In genomic region chr6:61842005-61842404, GRCh38 we compare ENCODE assay signal across 26 cellular contexts.
"Had no signal": no experiment of that assay in that cellular context is flagged by ENCODE, and none has a peak within 500 bp of the region (broad histone marks: within the 10 kb centered on the region; RNA-seq: fewer than 3 reads in every experiment).

No MANE protein-coding gene starts in this region.

- ATAC-seq: activated CD4-positive, CD25-positive, alpha-beta regulatory T cell treated with anti-CD3 and anti-CD28 coated beads, Interleukin-2, amount 50 U/mL, for 24 hours; mucosa of descending colon; natural killer cell treated with Interleukin-12 subunit alpha and Interleukin-12 subunit beta and Interleukin-15 and Interleukin-18, amount 100 ng/mL, for 72 hours; upper lobe of right lung had no signal

- H3K9me3 Mint-ChIP-seq: activated CD4-positive, alpha-beta T cell treated with anti-CD3 and anti-CD28 coated beads, Interleukin-2, amount 10 ng/mL, durations not matched to agents 24 days and 14 days; activated naive CD4-positive, alpha-beta T cell treated with anti-CD3 and anti-CD28 coated beads for 36 hours; brain; T-helper 1 cell treated with Interleukin-12 subunit alpha and Interleukin-12 subunit beta and Interleukin-4 antibody, amounts not matched to agents 30 μg/mL and 1 μg/mL, for 36 hours had no signal

- H3K27me3 Mint-ChIP-seq: activated CD4-positive, alpha-beta memory T cell treated with anti-CD3 and anti-CD28 coated beads for 36 hours; activated CD4-positive, alpha-beta T cell treated with anti-CD3 and anti-CD28 coated beads, Interleukin-2, amount 10 ng/mL, durations not matched to agents 24 days and 14 days; activated naive CD8-positive, alpha-beta T cell treated with anti-CD3 and anti-CD28 coated beads, Interleukin-2, amount 10 ng/mL, durations not matched to agents 7 days and 5 days; brain; natural killer cell treated with Interleukin-12 subunit alpha and Interleukin-12 subunit beta and Interleukin-15 and Interleukin-18, amount 100 ng/mL, for 72 hours had no signal

- H3K4me1 Mint-ChIP-seq: activated CD4-positive, alpha-beta T cell treated with anti-CD3 and anti-CD28 coated beads, Interleukin-2, amount 10 ng/mL, durations not matched to agents 24 days and 14 days; activated naive CD8-positive, alpha-beta T cell treated with anti-CD3 and anti-CD28 coated beads, Interleukin-2, amount 10 ng/mL, durations not matched to agents 7 days and 5 days; immature natural killer cell had no signal

- DNase-seq: activated CD4-positive, alpha-beta memory T cell treated with anti-CD3 and anti-CD28 coated beads for 36 hours; activated CD4-positive, alpha-beta T cell treated with anti-CD3 and anti-CD28 coated beads, Interleukin-2, amount 10 ng/mL, durations not matched to agents 24 days and 14 days; activated CD8-positive, alpha-beta memory T cell treated with anti-CD3 and anti-CD28 coated beads, Interleukin-2, amount 50 U/mL, for 4 hours; activated effector memory CD4-positive, alpha-beta T cell treated with anti-CD3 and anti-CD28 coated beads, Interleukin-2, amount 50 U/mL, for 16 hours; activated naive CD4-positive, alpha-beta T cell treated with anti-CD3 and anti-CD28 coated beads for 36 hours; activated naive CD8-positive, alpha-beta T cell treated with anti-CD3 and anti-CD28 coated beads, Interleukin-2, amount 10 ng/mL, durations not matched to agents 7 days and 5 days; activated T-cell treated with anti-CD3 and anti-CD28 coated beads, Interleukin-2, amount 50 U/mL, for 1 hour; cerebellar nuclear complex; colonic mucosa; effector CD8-positive, alpha-beta T cell; immature natural killer cell; kidney; left ventricle myocardium inferior; mucosa of descending colon; retina; sigmoid colon; stimulated activated CD4-positive, alpha-beta T cell treated with anti-CD3 and anti-CD28 coated beads, Interleukin-2, amount 100 ng/mL, for 24 hours; stimulated activated naive CD4-positive, alpha-beta T cell; T-helper 9 cell; tibial artery; upper lobe of right lung had no signal

- H3K36me3 Mint-ChIP-seq: activated CD4-positive, alpha-beta memory T cell treated with anti-CD3 and anti-CD28 coated beads for 36 hours; activated naive CD8-positive, alpha-beta T cell treated with anti-CD3 and anti-CD28 coated beads, Interleukin-2, amount 10 ng/mL, durations not matched to agents 7 days and 5 days; brain; immature natural killer cell; natural killer cell treated with Interleukin-12 subunit alpha and Interleukin-12 subunit beta and Interleukin-15 and Interleukin-18, amount 100 ng/mL, for 72 hours had no signal

- H3K4me3 Mint-ChIP-seq: activated CD4-positive, alpha-beta memory T cell treated with anti-CD3 and anti-CD28 coated beads for 36 hours; activated CD4-positive, alpha-beta T cell treated with anti-CD3 and anti-CD28 coated beads, Interleukin-2, amount 10 ng/mL, durations not matched to agents 24 days and 14 days; activated naive CD4-positive, alpha-beta T cell treated with anti-CD3 and anti-CD28 coated beads for 36 hours; activated naive CD8-positive, alpha-beta T cell treated with anti-CD3 and anti-CD28 coated beads, Interleukin-2, amount 10 ng/mL, durations not matched to agents 7 days and 5 days; activated T-helper 1 cell treated with anti-CD3 and anti-CD28 coated beads, Interleukin-12 subunit alpha, Interleukin-12 subunit beta, Interleukin-2, Interleukin-4 antibody, amounts not matched to agents 30 ng/mL and 10 ng/mL and 1 ng/mL, durations not matched to agents 14 hours and 24 hours and 36 hours; brain; immature natural killer cell; natural killer cell treated with Interleukin-12 subunit alpha and Interleukin-12 subunit beta and Interleukin-15 and Interleukin-18, amount 100 ng/mL, for 72 hours; T-helper 1 cell treated with Interleukin-12 subunit alpha and Interleukin-12 subunit beta and Interleukin-4 antibody, amounts not matched to agents 30 μg/mL and 1 μg/mL, for 36 hours had no signal

- H3K27ac Mint-ChIP-seq: activated CD4-positive, alpha-beta memory T cell treated with anti-CD3 and anti-CD28 coated beads for 36 hours; activated CD4-positive, alpha-beta T cell treated with anti-CD3 and anti-CD28 coated beads, Interleukin-2, amount 10 ng/mL, durations not matched to agents 24 days and 14 days; activated naive CD4-positive, alpha-beta T cell treated with anti-CD3 and anti-CD28 coated beads for 36 hours; activated naive CD8-positive, alpha-beta T cell treated with anti-CD3 and anti-CD28 coated beads, Interleukin-2, amount 10 ng/mL, durations not matched to agents 7 days and 5 days; activated T-helper 1 cell treated with anti-CD3 and anti-CD28 coated beads, Interleukin-12 subunit alpha, Interleukin-12 subunit beta, Interleukin-2, Interleukin-4 antibody, amounts not matched to agents 30 ng/mL and 10 ng/mL and 1 ng/mL, durations not matched to agents 14 hours and 24 hours and 36 hours; immature natural killer cell; natural killer cell treated with Interleukin-12 subunit alpha and Interleukin-12 subunit beta and Interleukin-15 and Interleukin-18, amount 100 ng/mL, for 72 hours; T-helper 1 cell treated with Interleukin-12 subunit alpha and Interleukin-12 subunit beta and Interleukin-4 antibody, amounts not matched to agents 30 μg/mL and 1 μg/mL, for 36 hours had no signal
